In the genomic region with DNA sequence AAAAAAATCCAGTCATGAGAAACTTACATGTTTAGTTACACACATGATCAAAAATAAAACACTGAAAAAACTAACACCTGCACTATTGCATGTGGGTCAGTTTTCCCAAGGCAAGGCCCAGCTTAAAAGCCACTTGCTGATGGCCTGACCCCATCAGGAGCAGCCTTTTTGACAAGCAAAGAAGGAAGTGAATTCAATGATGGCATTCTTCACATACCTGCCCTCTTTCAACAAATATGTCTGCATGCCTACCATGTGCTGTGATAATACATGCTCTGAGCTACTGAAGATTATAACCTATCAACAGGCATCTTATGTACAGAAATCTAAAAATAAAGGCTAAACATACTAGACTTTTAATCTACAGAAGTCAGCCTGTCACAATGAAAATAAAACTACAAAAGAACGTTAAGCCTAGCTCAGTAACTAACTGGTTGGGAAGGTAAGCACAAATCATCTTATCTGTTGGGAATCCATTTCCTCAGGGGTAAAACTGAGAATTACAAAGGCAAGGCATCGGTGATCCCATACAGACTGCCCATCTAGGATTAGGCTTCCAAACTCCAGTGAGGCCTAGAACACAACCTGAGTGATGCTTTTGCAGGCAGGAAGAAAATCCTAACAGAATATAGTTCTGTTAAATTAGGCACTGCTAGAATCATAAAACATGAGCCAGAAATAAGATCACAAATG, we compare ENCODE assay signal across 11 cellular contexts. TPM values are rescaled to one million over a fixed set of nuclear protein-coding genes. Genes with fewer than 3 reads are reported as not detected.
DNase-seq lines count a peak whose midpoint lies in the region; ATAC-seq and TF ChIP-seq lines count a peak whose summit lies in the region.
"Had no signal": no experiment of that assay in that cellular context is flagged by ENCODE, and none has a peak within 500 bp of the region (broad histone marks: within the 10 kb centered on the region; RNA-seq: fewer than 3 reads in every experiment).

No MANE protein-coding gene starts in this region.

- peak overlapping the region; percentile 25; the same call in 1 of the 2 replicates for H3K9ac ChIP-seq in IMR-90 (ENCODE audit: low read depth, low read length)

- intact Hi-C loops in IMR-90 (cut with micrococcal nuclease) (no loop called here), testis (cut with DNase I; ENCODE audit: low total_unique reads) (loop anchor here (10.0 kb wide), 1 partner anchor 78 kb away; a partner anchor contains a TSS), spleen (cut with DNase I; ENCODE audit: low total_unique reads) (no loop called here)

- H3K56ac ChIP-seq in IMR-90 (ENCODE audit: extremely low read depth, insufficient read depth, low read length) = no peak overlapping the region

- H3K27me3 ChIP-seq in IMR-90 (ENCODE audit: control insufficient read depth, insufficient read depth, low read length) (no peaks in the 10 kb centered on the region), testis (no peaks in the 10 kb centered on the region), spleen (replicated peaks in 1 of 7) (peaks cover 0 to 14% (median 0%) of the 10 kb centered on the region in 7 donors)

- DNase-seq in IMR-90 = no peak
- no peak for DNase-seq in coronary artery (ENCODE audit: low spot score)
- DNase-seq in mesothelial cell of epicardium (ENCODE audit: low spot score in 2 of 2, unreplicated experiment in 2 of 2) = no peak
- no peak for DNase-seq in testis
- no peak for DNase-seq in NCI-H524 (lab: John Stamatoyannopoulos, UW)
- DNase-seq in spleen = no peak
- DNase-seq in NCI-H2029 (lab: John Stamatoyannopoulos, UW) = no peak
- DNase-seq: activated CD4-positive, alpha-beta T cell treated with anti-CD3 and anti-CD28 coated beads for 48 hours; NCI-H226; stimulated activated CD4-positive, alpha-beta T cell treated with anti-CD3 and anti-CD28 coated beads, Interleukin-2, amount 100 ng/mL, for 24 hours had no signal

- 0 out of 2 replicates have a peak, but pooled peaks have one; percentile 30 for ATAC-seq in IMR-90 (ENCODE audit: low read depth)
- ATAC-seq: GM12878 had no signal

- H2BK20ac ChIP-seq in IMR-90 (ENCODE audit: low read depth, low read length) = no peak overlapping the region

- no peak overlapping the region for H2AK9ac ChIP-seq in IMR-90 (replicated peaks; ENCODE audit: low read depth, low read length, poor library complexity)

- CTCF ChIA-PET in IMR-90 (lab: Yijun Ruan, JAX) = no interaction called here

- no peak overlapping the region for H3K4me3 Mint-ChIP-seq in mesothelial cell of epicardium

- in situ Hi-C loops in IMR-90 (cut with MboI; ENCODE audit: low sequenced_read_pairs) = no loop called here

- peaks cover 12% of the 10 kb centered on the region; the same call in 1 of the 2 replicates for H3K4me1 ChIP-seq in IMR-90 (ENCODE audit: control insufficient read depth, insufficient read depth, low read length)
- H3K4me1 ChIP-seq in testis = peaks cover 18% of the 10 kb centered on the region
- peaks cover 0 to 16% (median 0%) of the 10 kb centered on the region in 6 donors for H3K4me1 ChIP-seq in spleen

- H2BK15ac ChIP-seq in IMR-90 (ENCODE audit: low read depth, low read length) = peak overlapping the region; percentile 28; the same call in 1 of the 3 replicates

- H4K8ac ChIP-seq in IMR-90 (ENCODE audit: low read depth in 2 of 2, low read length in 2 of 2) = peak overlapping the region; percentile 37 to 61; a peak in 2 of 4 replicates

- H2BK5ac ChIP-seq in IMR-90 (ENCODE audit: low read depth, low read length, poor library complexity, severe bottlenecking) = peak overlapping the region; percentile 12

- H3K4me3 ChIP-seq in IMR-90 (ENCODE audit: insufficient read depth, low read depth, low read length) (no peak overlapping the region), coronary artery (no peak overlapping the region), testis (no peak overlapping the region), spleen (no peak overlapping the region)
- H3K4me3 ChIP-seq: GM12878 had no signal

- dilution Hi-C loops in IMR-90 (cut with HindIII; ENCODE audit: low sequenced_read_pairs, unreplicated experiment) = no loop called here

- peak overlapping the region; percentile 2; the same call in 1 of the 2 replicates for H3K4me2 ChIP-seq in IMR-90 (ENCODE audit: low read depth, low read length)

- peak overlapping the region; percentile 61 for H3K23ac ChIP-seq in IMR-90 (ENCODE audit: low read depth, low read length)

- peaks cover 6% of the 10 kb centered on the region for H3K9me3 Mint-ChIP-seq in mesothelial cell of epicardium

- peak overlapping the region; percentile 7; the same call in 1 of the 2 replicates for H2BK120ac ChIP-seq in IMR-90 (ENCODE audit: low read depth, low read length)

- peak overlapping the region; percentile 66; the same call in 1 of the 2 replicates for H4K5ac ChIP-seq in IMR-90 (ENCODE audit: low read depth, low read length)

- 60% methylated on average over 1 of the region's 2 CpGs; no CpG with 5 or more reads in 1 of the 2 experiments for WGBS in IMR-90 (ENCODE audit: extremely low coverage in 2 of 2, insufficient read length in 1 of 2), 2 experiments
- WGBS in testis, 2 donors = 61 to 64% methylated on average over 2 of the region's 2 CpGs
- 69 to 88% (median 83%) methylated on average over 2 of the region's 2 CpGs for WGBS in spleen, 5 donors

- H3K36me3 ChIP-seq in IMR-90 (ENCODE audit: control insufficient read depth, insufficient read depth, low read length) (no peaks in the 10 kb centered on the region), testis (ENCODE audit: low read depth, missing control alignments) (no peaks in the 10 kb centered on the region), spleen (no peaks in the 10 kb centered on the region)

- BruUV-seq in IMR-90 (replicated peaks; lab: Mats Ljungman, UMichigan) = no TSS peak

- H4K91ac ChIP-seq in IMR-90 (ENCODE audit: insufficient read depth, low read depth, low read length) = peak overlapping the region; percentile 36; the same call in 1 of the 2 replicates

- H3K4ac ChIP-seq in IMR-90 (ENCODE audit: low read depth, low read length) = 0 out of 2 replicates have a peak overlapping the region, but pooled peaks have one; percentile 5

- no peaks in the 10 kb centered on the region for H4K20me1 ChIP-seq in IMR-90 (ENCODE audit: insufficient read depth, low read length)

- TF ChIP-seq POLR2A in IMR-90 (IDR thresholded peaks at IDR 0.05; ENCODE audit: low read depth, low read length) = no peak
- no peak for TF ChIP-seq POLR2A in testis (IDR thresholded peaks at IDR 0.05)
- TF ChIP-seq POLR2A in spleen (IDR thresholded peaks at IDR 0.05) = no peak

- no peak overlapping the region for H2AFZ ChIP-seq in IMR-90 (replicated peaks; ENCODE audit: low read length, poor library complexity)

- no peak for TF ChIP-seq RAD21 in IMR-90 (IDR thresholded peaks at IDR 0.05; ENCODE audit: low read length)

- H3K79me1 ChIP-seq in IMR-90 (ENCODE audit: low read depth in 1 of 2, low read length in 2 of 2) = peaks cover 24 to 78% of the 10 kb centered on the region in 2 experiments

- H3K27ac ChIP-seq in IMR-90 (ENCODE audit: insufficient read depth, low read length) (no peak overlapping the region), coronary artery (peak overlapping the region; percentile 92 to 96), testis (peak overlapping the region; percentile 5 to 76), spleen (no peak overlapping the region)

- peak overlapping the region; percentile 88 for H3K27ac Mint-ChIP-seq in mesothelial cell of epicardium

- H3K9me3 ChIP-seq in IMR-90 (ENCODE audit: control insufficient read depth, insufficient read depth, low read length) = peaks cover 2% of the 10 kb centered on the region; the same call in 1 of the 2 replicates
- no peaks in the 10 kb centered on the region for H3K9me3 ChIP-seq in testis
- no peaks in the 10 kb centered on the region for H3K9me3 ChIP-seq in spleen

- H3K4me1 Mint-ChIP-seq in mesothelial cell of epicardium = peaks cover 10% of the 10 kb centered on the region

- POLR2A ChIA-PET in IMR-90 (lab: Charles Lee; ENCODE audit: unreplicated experiment) = interaction anchor here (0.6 kb wide), 1 partner anchor 27 kb away, joined by 7 read pairs; no protein-coding TSS in a partner anchor

- no peak overlapping the region for H2AK5ac ChIP-seq in IMR-90 (ENCODE audit: low read depth, low read length)

- peaks cover 9% of the 10 kb centered on the region for H3K9me1 ChIP-seq in IMR-90 (ENCODE audit: insufficient read depth, low read length)

- TF ChIP-seq CTCF in IMR-90 (conservative IDR thresholded peaks at IDR 0.05; ENCODE audit: low read depth, low read length) (no peak), coronary artery (IDR thresholded peaks at IDR 0.05) (no peak), mesothelial cell of epicardium (IDR thresholded peaks at IDR 0.05; ENCODE audit: unreplicated experiment) (no peak), testis (IDR thresholded peaks at IDR 0.05) (no peak), spleen (IDR thresholded peaks at IDR 0.05 in 8 of 11, conservative IDR thresholded peaks at IDR 0.05 in 3 of 11) (no peak)

- no peaks in the 10 kb centered on the region for H3K27me3 Mint-ChIP-seq in mesothelial cell of epicardium (ENCODE audit: low read depth)

- peaks cover 9% of the 10 kb centered on the region for H3K36me3 Mint-ChIP-seq in mesothelial cell of epicardium

- peak overlapping the region; percentile 34; the same call in 1 of the 2 replicates for H3K14ac ChIP-seq in IMR-90 (replicated peaks; ENCODE audit: low read depth, low read length)

- H3K18ac ChIP-seq in IMR-90 (ENCODE audit: low read depth, low read length) = peak overlapping the region; percentile 76

TF ChIP-seq in IMR-90, 13 proteins besides CTCF, POLR2A, EP300 and RAD21 (continues in another document):
- no peak for TF ChIP-seq MAZ (IDR thresholded peaks at IDR 0.05; ENCODE audit: borderline replicate concordance, low read depth, low read length)

RNA-seq across cellular contexts. Expression of a gene that starts 14.5 kb away (rescaled TPM):
- 16.7 and 18.9 TPM in 2 replicates for total RNA-seq in IMR-90 (2012; rRNA removed)
- polyA plus RNA-seq in IMR-90 (2012; rRNA removed) = 13.7 and 15.8 TPM in 2 replicates
- 6.4 and 8.4 TPM in 2 replicates for polyA plus RNA-seq in IMR-90 (2012; cell fraction: cytosol; rRNA removed)
- polyA plus RNA-seq in IMR-90 (2012; cell fraction: nucleus; rRNA removed; ENCODE audit: low replicate concordance) = 4.3 and 13.9 TPM in 2 replicates
- 39.1 to 45.5 TPM (median 40.6 TPM) in 3 replicates for total RNA-seq in mesothelial cell of epicardium
- 100 to 1,000 TPM; 174 to 212 TPM for total RNA-seq in testis
- polyA plus RNA-seq in testis (ENCODE audit: insufficient read depth, low read depth, low replicate concordance) = 110 TPM
- total RNA-seq in spleen = 10 to 100 TPM; 33.5 to 63.9 (median 43.6) TPM
- polyA plus RNA-seq in spleen = 1 to 10 TPM; 2.0 to 6.0 (median 3.5) TPM

RNA-seq across cellular contexts. Expression of a gene that starts 43.0 kb away (rescaled TPM):
- total RNA-seq in IMR-90 (2012; rRNA removed) = 75.5 and 83.9 TPM in 2 replicates
- 107 TPM in 2 replicates for polyA plus RNA-seq in IMR-90 (2012; rRNA removed)
- polyA plus RNA-seq in IMR-90 (2012; cell fraction: cytosol; rRNA removed) = 39.5 and 60.3 TPM in 2 replicates
- 11.0 and 46.7 TPM in 2 replicates for polyA plus RNA-seq in IMR-90 (2012; cell fraction: nucleus; rRNA removed; ENCODE audit: low replicate concordance)
- total RNA-seq in mesothelial cell of epicardium = 67.2 to 70.9 TPM (median 69.7 TPM) in 3 replicates
- total RNA-seq in testis = 10 to 100 TPM; 30.9 to 56.9 TPM
- 72.0 TPM for polyA plus RNA-seq in testis (ENCODE audit: insufficient read depth, low read depth, low replicate concordance)
- total RNA-seq in spleen = 10 to 100 TPM; 29.9 to 87.0 (median 62.2) TPM
- polyA plus RNA-seq in spleen = 10 to 100 TPM; 35.8 to 63.9 (median 61.2) TPM

Comparison
In these comparisons a context has a peak if more than half of its experiments do, and no peak if none do; other contexts are left out.
1. H3K27ac ChIP-seq: peak in coronary artery (2 of 2) and testis (2 of 2); none in IMR-90 (single experiment) and spleen (0 of 8).